1 cellular context compared by ENCODE assay signal in the genomic region with DNA sequence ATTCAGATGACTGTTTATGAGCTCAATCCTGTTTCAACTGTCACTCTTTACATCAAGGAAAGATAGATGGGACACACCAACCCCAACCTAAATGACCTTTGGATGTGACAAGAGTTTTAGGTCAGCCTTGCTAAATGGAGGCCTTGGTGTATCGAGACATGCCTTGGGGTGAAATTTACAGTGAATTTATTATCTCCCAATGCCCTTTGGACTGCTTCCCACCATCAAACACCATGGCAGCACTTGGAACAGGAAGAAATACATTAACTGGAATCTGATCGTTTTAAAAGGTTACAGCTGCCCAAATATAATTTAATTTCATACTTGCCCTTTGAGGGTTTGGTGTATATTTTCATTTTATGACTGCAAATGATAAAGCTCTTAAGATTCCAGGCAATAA.
TF ChIP-seq lines count a peak whose summit lies in the region.

No MANE protein-coding gene starts in this region.

TF ChIP-seq in H1, 55 proteins besides CTCF, POLR2A, EP300 and RAD21 (continued from another document):
- TF ChIP-seq RXRA (IDR thresholded peaks at IDR 0.05; ENCODE audit: insufficient read depth, low read depth, low read length) (no peak), CHD2 (IDR thresholded peaks at IDR 0.05; ENCODE audit: low read length) (no peak), TBP (IDR thresholded peaks at IDR 0.05; ENCODE audit: low read depth, low read length) (no peak), CHD1 (IDR thresholded peaks at IDR 0.05; ENCODE audit: low read depth, low read length) (no peak), POU5F1 (IDR thresholded peaks at IDR 0.05; ENCODE audit: low read depth, low read length) (no peak), EZH2 (IDR thresholded peaks at IDR 0.05; ENCODE audit: low read depth, low read length, severe bottlenecking) (no peak), KDM5A (IDR thresholded peaks at IDR 0.05; ENCODE audit: low read length) (no peak), MAFK (IDR thresholded peaks at IDR 0.05; ENCODE audit: low read depth, low read length) (no peak), TAF7 (optimal IDR thresholded peaks at IDR 0.05; ENCODE audit: borderline replicate concordance, low read depth, low read length) (no peak), NANOG (IDR thresholded peaks at IDR 0.05; ENCODE audit: insufficient read depth, low read depth, low read length, poor library complexity, severe bottlenecking) (no peak), CBX5 (IDR thresholded peaks at IDR 0.05; ENCODE audit: low read depth, low read length) (no peak)
- TF ChIP-seq, protein P1, sequence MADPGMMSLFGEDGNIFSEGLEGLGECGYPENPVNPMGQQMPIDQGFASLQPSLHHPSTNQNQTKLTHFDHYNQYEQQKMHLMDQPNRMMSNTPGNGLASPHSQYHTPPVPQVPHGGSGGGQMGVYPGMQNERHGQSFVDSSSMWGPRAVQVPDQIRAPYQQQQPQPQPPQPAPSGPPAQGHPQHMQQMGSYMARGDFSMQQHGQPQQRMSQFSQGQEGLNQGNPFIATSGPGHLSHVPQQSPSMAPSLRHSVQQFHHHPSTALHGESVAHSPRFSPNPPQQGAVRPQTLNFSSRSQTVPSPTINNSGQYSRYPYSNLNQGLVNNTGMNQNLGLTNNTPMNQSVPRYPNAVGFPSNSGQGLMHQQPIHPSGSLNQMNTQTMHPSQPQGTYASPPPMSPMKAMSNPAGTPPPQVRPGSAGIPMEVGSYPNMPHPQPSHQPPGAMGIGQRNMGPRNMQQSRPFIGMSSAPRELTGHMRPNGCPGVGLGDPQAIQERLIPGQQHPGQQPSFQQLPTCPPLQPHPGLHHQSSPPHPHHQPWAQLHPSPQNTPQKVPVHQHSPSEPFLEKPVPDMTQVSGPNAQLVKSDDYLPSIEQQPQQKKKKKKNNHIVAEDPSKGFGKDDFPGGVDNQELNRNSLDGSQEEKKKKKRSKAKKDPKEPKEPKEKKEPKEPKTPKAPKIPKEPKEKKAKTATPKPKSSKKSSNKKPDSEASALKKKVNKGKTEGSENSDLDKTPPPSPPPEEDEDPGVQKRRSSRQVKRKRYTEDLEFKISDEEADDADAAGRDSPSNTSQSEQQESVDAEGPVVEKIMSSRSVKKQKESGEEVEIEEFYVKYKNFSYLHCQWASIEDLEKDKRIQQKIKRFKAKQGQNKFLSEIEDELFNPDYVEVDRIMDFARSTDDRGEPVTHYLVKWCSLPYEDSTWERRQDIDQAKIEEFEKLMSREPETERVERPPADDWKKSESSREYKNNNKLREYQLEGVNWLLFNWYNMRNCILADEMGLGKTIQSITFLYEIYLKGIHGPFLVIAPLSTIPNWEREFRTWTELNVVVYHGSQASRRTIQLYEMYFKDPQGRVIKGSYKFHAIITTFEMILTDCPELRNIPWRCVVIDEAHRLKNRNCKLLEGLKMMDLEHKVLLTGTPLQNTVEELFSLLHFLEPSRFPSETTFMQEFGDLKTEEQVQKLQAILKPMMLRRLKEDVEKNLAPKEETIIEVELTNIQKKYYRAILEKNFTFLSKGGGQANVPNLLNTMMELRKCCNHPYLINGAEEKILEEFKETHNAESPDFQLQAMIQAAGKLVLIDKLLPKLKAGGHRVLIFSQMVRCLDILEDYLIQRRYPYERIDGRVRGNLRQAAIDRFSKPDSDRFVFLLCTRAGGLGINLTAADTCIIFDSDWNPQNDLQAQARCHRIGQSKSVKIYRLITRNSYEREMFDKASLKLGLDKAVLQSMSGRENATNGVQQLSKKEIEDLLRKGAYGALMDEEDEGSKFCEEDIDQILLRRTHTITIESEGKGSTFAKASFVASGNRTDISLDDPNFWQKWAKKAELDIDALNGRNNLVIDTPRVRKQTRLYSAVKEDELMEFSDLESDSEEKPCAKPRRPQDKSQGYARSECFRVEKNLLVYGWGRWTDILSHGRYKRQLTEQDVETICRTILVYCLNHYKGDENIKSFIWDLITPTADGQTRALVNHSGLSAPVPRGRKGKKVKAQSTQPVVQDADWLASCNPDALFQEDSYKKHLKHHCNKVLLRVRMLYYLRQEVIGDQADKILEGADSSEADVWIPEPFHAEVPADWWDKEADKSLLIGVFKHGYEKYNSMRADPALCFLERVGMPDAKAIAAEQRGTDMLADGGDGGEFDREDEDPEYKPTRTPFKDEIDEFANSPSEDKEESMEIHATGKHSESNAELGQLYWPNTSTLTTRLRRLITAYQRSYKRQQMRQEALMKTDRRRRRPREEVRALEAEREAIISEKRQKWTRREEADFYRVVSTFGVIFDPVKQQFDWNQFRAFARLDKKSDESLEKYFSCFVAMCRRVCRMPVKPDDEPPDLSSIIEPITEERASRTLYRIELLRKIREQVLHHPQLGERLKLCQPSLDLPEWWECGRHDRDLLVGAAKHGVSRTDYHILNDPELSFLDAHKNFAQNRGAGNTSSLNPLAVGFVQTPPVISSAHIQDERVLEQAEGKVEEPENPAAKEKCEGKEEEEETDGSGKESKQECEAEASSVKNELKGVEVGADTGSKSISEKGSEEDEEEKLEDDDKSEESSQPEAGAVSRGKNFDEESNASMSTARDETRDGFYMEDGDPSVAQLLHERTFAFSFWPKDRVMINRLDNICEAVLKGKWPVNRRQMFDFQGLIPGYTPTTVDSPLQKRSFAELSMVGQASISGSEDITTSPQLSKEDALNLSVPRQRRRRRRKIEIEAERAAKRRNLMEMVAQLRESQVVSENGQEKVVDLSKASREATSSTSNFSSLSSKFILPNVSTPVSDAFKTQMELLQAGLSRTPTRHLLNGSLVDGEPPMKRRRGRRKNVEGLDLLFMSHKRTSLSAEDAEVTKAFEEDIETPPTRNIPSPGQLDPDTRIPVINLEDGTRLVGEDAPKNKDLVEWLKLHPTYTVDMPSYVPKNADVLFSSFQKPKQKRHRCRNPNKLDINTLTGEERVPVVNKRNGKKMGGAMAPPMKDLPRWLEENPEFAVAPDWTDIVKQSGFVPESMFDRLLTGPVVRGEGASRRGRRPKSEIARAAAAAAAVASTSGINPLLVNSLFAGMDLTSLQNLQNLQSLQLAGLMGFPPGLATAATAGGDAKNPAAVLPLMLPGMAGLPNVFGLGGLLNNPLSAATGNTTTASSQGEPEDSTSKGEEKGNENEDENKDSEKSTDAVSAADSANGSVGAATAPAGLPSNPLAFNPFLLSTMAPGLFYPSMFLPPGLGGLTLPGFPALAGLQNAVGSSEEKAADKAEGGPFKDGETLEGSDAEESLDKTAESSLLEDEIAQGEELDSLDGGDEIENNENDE (IDR thresholded peaks at IDR 0.05; ENCODE audit: insufficient replicate concordance, low read length): no peak
- TF ChIP-seq, protein P2, sequence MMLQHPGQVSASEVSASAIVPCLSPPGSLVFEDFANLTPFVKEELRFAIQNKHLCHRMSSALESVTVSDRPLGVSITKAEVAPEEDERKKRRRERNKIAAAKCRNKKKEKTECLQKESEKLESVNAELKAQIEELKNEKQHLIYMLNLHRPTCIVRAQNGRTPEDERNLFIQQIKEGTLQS (IDR thresholded peaks at IDR 0.05; ENCODE audit: insufficient read depth, low read depth, low read length): no peak
- TF ChIP-seq, protein P3, sequence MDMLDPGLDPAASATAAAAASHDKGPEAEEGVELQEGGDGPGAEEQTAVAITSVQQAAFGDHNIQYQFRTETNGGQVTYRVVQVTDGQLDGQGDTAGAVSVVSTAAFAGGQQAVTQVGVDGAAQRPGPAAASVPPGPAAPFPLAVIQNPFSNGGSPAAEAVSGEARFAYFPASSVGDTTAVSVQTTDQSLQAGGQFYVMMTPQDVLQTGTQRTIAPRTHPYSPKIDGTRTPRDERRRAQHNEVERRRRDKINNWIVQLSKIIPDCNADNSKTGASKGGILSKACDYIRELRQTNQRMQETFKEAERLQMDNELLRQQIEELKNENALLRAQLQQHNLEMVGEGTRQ (IDR thresholded peaks at IDR 0.05; ENCODE audit: low read length): no peak
